ENCODE assay signal across 12 cellular contexts in the genomic region with DNA sequence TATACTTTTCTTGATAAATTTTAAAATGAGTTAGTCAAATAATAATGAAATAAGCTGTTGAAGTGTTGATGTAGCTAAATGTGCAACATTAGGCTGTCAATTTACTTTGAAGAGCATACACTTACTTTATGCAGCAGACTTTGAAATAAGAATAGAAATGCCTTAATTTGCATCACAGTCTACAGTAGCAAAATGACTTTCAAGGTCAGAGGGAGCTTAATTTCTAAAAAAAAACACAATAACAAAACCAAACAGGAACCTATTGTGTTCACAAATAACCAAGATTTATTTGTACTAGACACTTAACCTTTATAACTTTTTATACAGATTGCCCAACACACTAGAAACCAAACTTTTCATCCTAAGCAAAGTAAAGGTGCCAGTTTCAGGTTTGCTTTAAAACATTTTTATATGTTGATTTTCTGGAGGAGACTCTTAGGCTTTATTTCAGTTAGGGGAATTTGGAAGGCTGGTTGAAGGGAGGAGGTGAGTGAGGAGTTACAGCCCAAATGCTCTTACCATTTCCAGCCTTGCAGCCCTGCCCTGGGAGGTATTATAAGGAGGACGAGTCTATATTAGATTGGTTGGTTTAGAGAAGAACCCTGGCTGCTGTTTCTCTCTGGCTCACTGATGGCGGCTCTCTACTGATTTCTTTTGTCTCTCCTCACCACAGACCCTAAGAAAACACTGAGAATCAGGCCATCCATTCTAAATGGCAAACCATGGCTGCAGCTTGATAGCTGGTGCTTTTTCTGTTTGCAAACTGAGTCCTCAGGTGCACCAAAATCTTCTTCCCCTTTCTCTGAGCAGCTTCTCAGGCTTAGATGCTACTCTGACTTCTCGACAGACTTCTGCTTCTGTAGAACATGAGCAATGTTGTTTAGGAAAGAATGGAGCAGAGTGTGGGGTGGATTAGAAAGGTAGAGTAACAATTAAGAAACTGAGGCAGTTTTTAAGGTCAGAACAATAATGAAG. TPM values are rescaled to one million over a fixed set of nuclear protein-coding genes. Genes with fewer than 3 reads are reported as not detected.
DNase-seq lines count a peak whose midpoint lies in the region; ATAC-seq and TF ChIP-seq lines count a peak whose summit lies in the region.
"Had no signal": no experiment of that assay in that cellular context is flagged by ENCODE, and none has a peak within 500 bp of the region (broad histone marks: within the 10 kb centered on the region; RNA-seq: fewer than 3 reads in every experiment).

No MANE protein-coding gene starts in this region.

- no peaks in the 10 kb centered on the region for H3K9me3 Mint-ChIP-seq in CD4-positive, CD25-positive, alpha-beta regulatory T cell
- no peaks in the 10 kb centered on the region for H3K9me3 Mint-ChIP-seq in IgD-negative memory B cell
- H3K9me3 Mint-ChIP-seq: T-cell had no signal

- intact Hi-C loops in prostate gland (cut with DNase I): no loop called here

- peaks cover 13% of the 10 kb centered on the region for H3K36me3 Mint-ChIP-seq in CD4-positive, CD25-positive, alpha-beta regulatory T cell
- H3K36me3 Mint-ChIP-seq in IgD-negative memory B cell: no peaks in the 10 kb centered on the region

- DNase-seq in CD4-positive, CD25-positive, alpha-beta regulatory T cell: no peak
- DNase-seq in prostate gland (ENCODE audit: low spot score): no peak
- DNase-seq in NCI-H226: no peak
- DNase-seq: AML-193, NCI-H446, pancreas, T-cell had no signal

- H3K36me3 ChIP-seq in CD4-positive, CD25-positive, alpha-beta regulatory T cell (ENCODE audit: control insufficient read depth, insufficient read depth, low read length): no peaks in the 10 kb centered on the region
- H3K36me3 ChIP-seq in prostate gland: no peaks in the 10 kb centered on the region
- H3K36me3 ChIP-seq: pancreas had no signal

- H3K27ac Mint-ChIP-seq in CD4-positive, CD25-positive, alpha-beta regulatory T cell: peak overlapping the region in 2 of 3 donors; percentile 16 to 22
- peak overlapping the region; percentile 11 to 90 (median 90) for H3K27ac Mint-ChIP-seq in IgD-negative memory B cell

- no peaks in the 10 kb centered on the region for H3K27me3 Mint-ChIP-seq in CD4-positive, CD25-positive, alpha-beta regulatory T cell
- H3K27me3 Mint-ChIP-seq in IgD-negative memory B cell: peaks cover 1% of the 10 kb centered on the region
- H3K27me3 Mint-ChIP-seq: T-cell had no signal

- no peak overlapping the region for H3K4me3 Mint-ChIP-seq in CD4-positive, CD25-positive, alpha-beta regulatory T cell
- H3K4me3 Mint-ChIP-seq in IgD-negative memory B cell: peak overlapping the region; percentile 41 to 89 (median 70)

- TF ChIP-seq CTCF in prostate gland (IDR thresholded peaks at IDR 0.05): no peak

- H3K27ac ChIP-seq in CD4-positive, CD25-positive, alpha-beta regulatory T cell (ENCODE audit: insufficient read depth, low read length, poor library complexity, severe bottlenecking): no peak overlapping the region
- H3K27ac ChIP-seq in prostate gland: no peak overlapping the region
- H3K27ac ChIP-seq: pancreas had no signal

- no peaks in the 10 kb centered on the region for H3K27me3 ChIP-seq in CD4-positive, CD25-positive, alpha-beta regulatory T cell (ENCODE audit: control insufficient read depth, insufficient read depth, low read length)
- H3K27me3 ChIP-seq in prostate gland (replicated peaks; ENCODE audit: insufficient read depth): no peaks in the 10 kb centered on the region
- H3K27me3 ChIP-seq: pancreas had no signal

- H3K9me3 ChIP-seq in CD4-positive, CD25-positive, alpha-beta regulatory T cell (ENCODE audit: control insufficient read depth in 2 of 2, low read length in 2 of 2): no peaks in the 10 kb centered on the region
- H3K9me3 ChIP-seq in prostate gland: no peaks in the 10 kb centered on the region
- H3K9me3 ChIP-seq: pancreas had no signal

- no peak for TF ChIP-seq POLR2A in prostate gland (IDR thresholded peaks at IDR 0.05)

- H3K4me1 ChIP-seq in CD4-positive, CD25-positive, alpha-beta regulatory T cell (ENCODE audit: control insufficient read depth, insufficient read depth, low read length, poor library complexity, severe bottlenecking): peaks cover 5% of the 10 kb centered on the region
- H3K4me1 ChIP-seq in prostate gland (replicated peaks): peaks cover 5% of the 10 kb centered on the region
- H3K4me1 ChIP-seq: pancreas had no signal

- no peak for ATAC-seq in CD4-positive, CD25-positive, alpha-beta regulatory T cell (ENCODE audit: low read depth in 2 of 2)
- ATAC-seq in GM19035 (IDR thresholded peaks at IDR 0.05; ENCODE audit: unreplicated experiment): peak; percentile 77
- ATAC-seq in HG02678 (IDR thresholded peaks at IDR 0.05; ENCODE audit: unreplicated experiment): peak; percentile 63
- ATAC-seq in GM21737 (IDR thresholded peaks at IDR 0.05; ENCODE audit: unreplicated experiment): no peak
- ATAC-seq in GM21619 (IDR thresholded peaks at IDR 0.05; ENCODE audit: unreplicated experiment): no peak
- ATAC-seq: pancreas had no signal

- WGBS in prostate gland: 75% methylated on average over 3 of the region's 3 CpGs

- peaks cover 20 to 43% (median 30%) of the 10 kb centered on the region in 4 donors for H3K4me1 Mint-ChIP-seq in CD4-positive, CD25-positive, alpha-beta regulatory T cell
- H3K4me1 Mint-ChIP-seq in IgD-negative memory B cell: peaks cover 30 to 47% (median 41%) of the 10 kb centered on the region in 3 donors

- H3K4me3 ChIP-seq in CD4-positive, CD25-positive, alpha-beta regulatory T cell (ENCODE audit: low read depth, low read length): no peak overlapping the region
- H3K4me3 ChIP-seq in prostate gland: no peak overlapping the region
- H3K4me3 ChIP-seq: pancreas had no signal

RNA-seq across cellular contexts. Expression of gene RPA3, which starts 55.2 kb away (rescaled TPM):
- total RNA-seq in CD4-positive, CD25-positive, alpha-beta regulatory T cell: 29.9 TPM
- polyA plus RNA-seq in CD4-positive, CD25-positive, alpha-beta regulatory T cell: 100 to 1,000 TPM; 105 to 138 (median 116) TPM
- polyA plus RNA-seq in IgD-negative memory B cell: 99.9 TPM
- total RNA-seq in prostate gland: 10 to 100 TPM; 28.2 to 29.5 TPM

Comparison
In these comparisons a context has a peak if more than half of its experiments do, and no peak if none do; other contexts are left out.
1. ATAC-seq: peak in GM19035 (single experiment) and HG02678 (single experiment); none in CD4-positive, CD25-positive, alpha-beta regulatory T cell (0 of 2), GM21737 (single experiment) and GM21619 (single experiment).
2. H3K4me3 Mint-ChIP-seq: peak in IgD-negative memory B cell (4 of 4); none in CD4-positive, CD25-positive, alpha-beta regulatory T cell (0 of 4).